21 cellular contexts compared by ENCODE assay signal in the genomic region with DNA sequence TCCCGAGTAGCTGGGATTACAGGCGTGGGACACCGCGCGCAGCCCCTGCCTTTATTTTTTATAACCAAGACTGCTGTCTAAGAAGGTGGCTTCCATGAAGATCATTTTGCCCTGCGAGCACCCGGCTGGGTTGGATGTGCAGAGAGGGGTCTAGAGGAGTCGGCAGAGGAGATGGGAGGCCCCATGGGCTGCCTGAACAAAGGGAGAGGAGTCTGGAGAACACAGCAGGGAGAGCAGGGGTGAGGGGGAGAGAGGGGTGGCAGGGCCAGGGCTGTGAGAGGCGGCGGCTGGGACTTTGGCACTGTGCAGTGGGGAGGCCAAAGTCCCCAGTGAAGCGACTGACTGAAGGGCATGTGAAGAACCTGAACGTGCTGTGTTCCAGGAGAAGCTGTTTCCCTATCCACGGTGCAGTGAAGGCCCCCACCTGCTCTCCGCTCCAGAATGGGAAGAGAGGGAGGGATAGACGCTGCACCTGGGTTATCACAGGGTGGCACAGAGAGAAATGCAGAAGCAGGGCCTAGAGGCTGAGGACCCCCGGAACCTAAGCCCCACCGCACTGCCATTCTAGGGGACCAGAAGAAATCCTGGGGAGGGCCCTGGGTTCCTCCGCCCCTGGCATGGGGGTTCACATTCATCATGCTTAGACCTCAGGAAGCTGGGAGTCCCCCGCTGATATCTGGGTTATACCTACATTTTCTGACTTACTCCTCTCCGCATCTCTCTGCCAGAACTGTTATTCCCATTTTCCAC. TPM values are rescaled to one million over a fixed set of nuclear protein-coding genes. Genes with fewer than 3 reads are reported as not detected.
A peak's percentile ranks its signal among the peaks of the same experiment; 100 is the strongest.
DNase-seq lines count a peak whose midpoint lies in the region; ATAC-seq, FAIRE-seq and TF ChIP-seq lines count a peak whose summit lies in the region.
"Had no signal": no experiment of that assay in that cellular context is flagged by ENCODE, and none has a peak within 500 bp of the region (broad histone marks: within the 10 kb centered on the region; RNA-seq: fewer than 3 reads in every experiment).

No MANE protein-coding gene starts in this region.

- no peak for TF ChIP-seq RAD21 in K562 (CRISPR knock-in tag; conservative IDR thresholded peaks at IDR 0.05 in 1 of 2, IDR thresholded peaks at IDR 0.05 in 1 of 2)

- TF ChIP-seq EP300 in K562 (IDR thresholded peaks at IDR 0.05; ENCODE audit: low read length): no peak

- H4K20me1 ChIP-seq in BLaER1 treated with 17β-estradiol and CSF1 and Interleukin-3, amounts not matched to agents 10 nM and 100 nM: no peaks in the 10 kb centered on the region
- H4K20me1 ChIP-seq in K562 (replicated peaks; ENCODE audit: control insufficient read depth, insufficient read depth, low read length): no peaks in the 10 kb centered on the region

- WGBS in K562 (ENCODE audit: insufficient coverage, low coverage, missing lambda C conversion rate): 78% methylated on average over 19 of the region's 20 CpGs

- ATAC-seq in K562 (no peak), GM18867 (IDR thresholded peaks at IDR 0.05; ENCODE audit: unreplicated experiment) (no peak), HG03457 (IDR thresholded peaks at IDR 0.05; ENCODE audit: unreplicated experiment) (no peak)

- intact Hi-C loops in K562 (cut with micrococcal nuclease): no loop called here

- H3K36me3 ChIP-seq in BLaER1 treated with 17β-estradiol and CSF1 and Interleukin-3, amounts not matched to agents 10 nM and 100 nM: no peaks in the 10 kb centered on the region
- H3K36me3 ChIP-seq in H7 (replicated peaks; ENCODE audit: control insufficient read depth, insufficient read depth, low read length): no peaks in the 10 kb centered on the region
- no peaks in the 10 kb centered on the region for H3K36me3 ChIP-seq in K562 (ENCODE audit: control insufficient read depth, insufficient read depth, low read length)

- in situ Hi-C loops in K562 (cut with MboI): no loop called here

- POLR2A ChIA-PET in K562 (lab: Yijun Ruan, JAX): no interaction called here

- peak overlapping the region; percentile 79 to 100 (median 88); a peak in 21 of 22 replicates for H3K4me2 ChIP-seq in BLaER1 treated with 17β-estradiol and CSF1 and Interleukin-3, amounts not matched to agents 10 nM and 100 nM
- no peak overlapping the region for H3K4me2 ChIP-seq in K562 (ENCODE audit: insufficient read depth, low read length)

- H3K27me3 ChIP-seq in BLaER1 treated with 17β-estradiol and CSF1 and Interleukin-3, amounts not matched to agents 10 nM and 100 nM: no peaks in the 10 kb centered on the region
- H3K27me3 ChIP-seq in H7 (ENCODE audit: control insufficient read depth, insufficient read depth, low read length) (no peaks in the 10 kb centered on the region), K562 (ENCODE audit: control insufficient read depth in 2 of 2, insufficient read depth in 2 of 2, low read length in 2 of 2) (no peaks in the 10 kb centered on the region)

- no TSS peak for BruUV-seq in K562 (replicated peaks; lab: Mats Ljungman, UMichigan)

- TF ChIP-seq CTCF in K562 (IDR thresholded peaks at IDR 0.05 in 2 of 3, conservative IDR thresholded peaks at IDR 0.05 in 1 of 3; ENCODE audit: insufficient read depth in 2 of 3, low read depth in 1 of 3, low read length in 3 of 3): no peak

- TF ChIP-seq POLR2A in K562 (conservative IDR thresholded peaks at IDR 0.05): no peak

- peak overlapping the region in 9 of 11 experiments; percentile 72 to 92 (median 86); a peak in 17 of 22 replicates for H3K27ac ChIP-seq in BLaER1 treated with 17β-estradiol and CSF1 and Interleukin-3, amounts not matched to agents 10 nM and 100 nM
- peak overlapping the region; percentile 89; the same call in 2 of the 3 replicates for H3K27ac ChIP-seq in K562 (ENCODE audit: extremely low read depth, low read depth, low read length)

- H3K4me3 ChIP-seq in BLaER1 treated with 17β-estradiol and CSF1 and Interleukin-3, amounts not matched to agents 10 nM and 100 nM: no peak overlapping the region
- H3K4me3 ChIP-seq in H7 (ENCODE audit: insufficient read depth, low read depth, low read length) (no peak overlapping the region), K562 (no peak overlapping the region)

- CTCF ChIA-PET in K562 (lab: Yijun Ruan, JAX; ENCODE audit: low intra/inter-chr PET ratio): no interaction called here

- peak overlapping the region in 9 of 11 experiments; percentile 60 to 79 (median 72); a peak in 12 of 22 replicates for H3K9ac ChIP-seq in BLaER1 treated with 17β-estradiol and CSF1 and Interleukin-3, amounts not matched to agents 10 nM and 100 nM
- peak overlapping the region; percentile 65 to 88; a peak in 3 of 4 replicates for H3K9ac ChIP-seq in K562 (ENCODE audit: insufficient read depth in 1 of 2, low read depth in 2 of 2, low read length in 2 of 2)

- peak overlapping the region; percentile 91 for H2AFZ ChIP-seq in K562 (ENCODE audit: low read depth, low read length)

- no peak for FAIRE-seq in K562 (lab: Jason Lieb, UNC)
- FAIRE-seq: colon, H54, keratinocyte had no signal

- H3K4me1 ChIP-seq in BLaER1 treated with 17β-estradiol and CSF1 and Interleukin-3, amounts not matched to agents 10 nM and 100 nM: peaks cover 46 to 75% (median 60%) of the 10 kb centered on the region in 10 experiments
- H3K4me1 ChIP-seq in K562 (replicated peaks in 1 of 2; ENCODE audit: control insufficient read depth in 2 of 2, insufficient read depth in 2 of 2, low read length in 2 of 2): peaks cover 28 to 42% of the 10 kb centered on the region in 2 experiments

- H3K79me2 ChIP-seq in K562 (ENCODE audit: control insufficient read depth, insufficient read depth, low read length): no peaks in the 10 kb centered on the region

- H3K9me1 ChIP-seq in K562 (ENCODE audit: control insufficient read depth, insufficient read depth, low read length): no peaks in the 10 kb centered on the region

- H3K9me3 ChIP-seq in BLaER1 treated with 17β-estradiol and CSF1 and Interleukin-3, amounts not matched to agents 10 nM and 100 nM (replicated peaks in 1 of 11): no peaks in the 10 kb centered on the region
- no peaks in the 10 kb centered on the region for H3K9me3 ChIP-seq in K562 (replicated peaks; ENCODE audit: control insufficient read depth, insufficient read depth, low read depth, low read length)
- H3K9me3 ChIP-seq: Caco-2 had no signal

- DNase-seq in H7 (peak; percentile 57), K562 (ENCODE audit: extremely low read depth in 1 of 4, low spot score in 3 of 4) (no peak), mucosa of gallbladder (ENCODE audit: low spot score) (peak; percentile 75), middle frontal gyrus (ENCODE audit: extremely low spot score, low spot score) (no peak), NCI-H774 (lab: John Stamatoyannopoulos, UW) (no peak)
- DNase-seq: activated gamma-delta T cell; Caco-2; hippocampal formation; MV-4-11; NCI-H2029 treated with DMSO at 0.1 percent for 48 hours; NCI-H446 treated with DMSO at 0.1 percent for 48 hours; nucleus accumbens; SHP77; stimulated activated CD4-positive, alpha-beta T cell treated with anti-CD3 and anti-CD28 coated beads, Interleukin-2, amount 100 ng/mL, for 24 hours; T-cell had no signal

TF ChIP-seq in K562, 482 proteins besides CTCF, POLR2A, EP300 and RAD21:
- no peak for TF ChIP-seq ARID2 (IDR thresholded peaks at IDR 0.05)
- TF ChIP-seq CSDE1 (IDR thresholded peaks at IDR 0.05): no peak
- no peak for TF ChIP-seq CHD1 (IDR thresholded peaks at IDR 0.05; ENCODE audit: low read length)
- no peak for TF ChIP-seq MCM3 (IDR thresholded peaks at IDR 0.05)
- TF ChIP-seq MYC (IDR thresholded peaks at IDR 0.05; ENCODE audit: low read depth, low read length): no peak
- no peak for TF ChIP-seq MYC (CRISPR knock-in tag; IDR thresholded peaks at IDR 0.05; ENCODE audit: borderline replicate concordance, low read depth)
- no peak for TF ChIP-seq ZFP30 (CRISPR knock-in tag; IDR thresholded peaks at IDR 0.05; ENCODE audit: borderline replicate concordance)
- TF ChIP-seq XRCC4 (IDR thresholded peaks at IDR 0.05; ENCODE audit: extremely low read depth, insufficient read depth, insufficient read length): no peak
- no peak for TF ChIP-seq BHLHE40 (IDR thresholded peaks at IDR 0.05; ENCODE audit: low read length)

RNA-seq across cellular contexts. Expression of a gene that starts 24.8 kb away (rescaled TPM):
- total RNA-seq in H7 (2014; rRNA removed; shearing (Covaris generic)): 3.5 and 4.1 TPM in 2 replicates
- 0.77 and 2.2 TPM in 2 replicates for total RNA-seq in K562 (2011; cell fraction: chromatin; rRNA removed; ENCODE audit: low replicate concordance)
- 1.4 and 1.5 TPM in 2 replicates for total RNA-seq in K562 (2011; cell fraction: nucleolus; rRNA removed)
- 0.99 and 1.5 TPM in 2 replicates for total RNA-seq in K562 (2011; cell fraction: nucleoplasm; rRNA removed)
- total RNA-seq in K562 (2014; rRNA removed) (0.86 and 1.4 TPM in 2 replicates), K562 (2014; rRNA removed; fragmentation: Illumina TruSeq; extraction: Trizol) (0.45 and 0.51 TPM in 2 replicates), K562 (2015; rRNA removed; fragmentation: Illumina TruSeq; extraction: Trizol) (1.4 and 1.6 TPM in 2 replicates), K562 (2021) (2.9 and 3.1 TPM in 2 replicates), mucosa of gallbladder (162 TPM)
- polyA plus RNA-seq in K562 (2011; rRNA removed) (0.31 and 0.57 TPM in 2 replicates), K562 (2014; fragmentation: Illumina TruSeq; extraction: Trizol) (0.80 and 0.86 TPM in 2 replicates), K562 (2014; fragmentation: Nextera tagmentation; extraction: Ambion mirVana) (under 1 TPM; 0.04 to 0.07 TPM), K562 (2014; rRNA removed) (0.88 and 0.91 TPM in 2 replicates)
- polyA plus RNA-seq in K562 (2011; cell fraction: cytosol; rRNA removed): 0.34 and 0.51 TPM in 2 replicates
- 0.77 and 1.00 TPM in 2 replicates for polyA plus RNA-seq in K562 (2011; cell fraction: nucleus; rRNA removed)
- polyA plus RNA-seq in K562 (2012): 2.4 and 4.6 TPM in 2 replicates
- 0.35 and 0.51 TPM in 2 replicates for polyA minus RNA-seq in K562 (2011; rRNA and poly(A)+ RNA removed)
- 0.76 and 1.3 TPM in 2 replicates for polyA minus RNA-seq in K562 (2011; cell fraction: cytosol; rRNA and poly(A)+ RNA removed)
- polyA minus RNA-seq in K562 (2011; cell fraction: nucleus; rRNA and poly(A)+ RNA removed): 1.1 and 1.4 TPM in 2 replicates

Comparison
In these comparisons a context has a peak if more than half of its experiments do, and no peak if none do; other contexts are left out.
1. DNase-seq: peak in H7 (single experiment) and mucosa of gallbladder (single experiment); none in K562 (0 of 4), middle frontal gyrus (single experiment) and NCI-H774 (single experiment).
2. RNA of a gene that starts 24.8 kb away (total RNA-seq): 162 TPM in mucosa of gallbladder (single experiment); 3.5 to 4.1 TPM in H7 and 0.45 to 3.1 TPM in K562; every median in the first group is over 10 times any median in the second.